ENCODE assay signal across 10 cellular contexts in genomic region chr5:93915142-93915553, GRCh38.
DNase-seq lines count a peak whose midpoint lies in the region; ATAC-seq and TF ChIP-seq lines count a peak whose summit lies in the region.
"Had no signal": no experiment of that assay in that cellular context is flagged by ENCODE, and none has a peak within 500 bp of the region (broad histone marks: within the 10 kb centered on the region; RNA-seq: fewer than 3 reads in every experiment).

No MANE protein-coding gene starts in this region.

- peak; percentile 61 for TF ChIP-seq CTCF in CD14-positive monocyte (IDR thresholded peaks at IDR 0.05)
- peak; percentile 64 for TF ChIP-seq CTCF in VCaP (conservative IDR thresholded peaks at IDR 0.05)
- TF ChIP-seq CTCF in upper lobe of right lung (IDR thresholded peaks at IDR 0.05), result peak; percentile 53

- no peaks in the 10 kb centered on the region for H3K4me1 ChIP-seq in upper lobe of right lung
- H3K4me1 ChIP-seq: SJSA1 had no signal

- H3K4me3 Mint-ChIP-seq in CD14-positive monocyte, result no peak overlapping the region
- H3K4me3 Mint-ChIP-seq: naive thymus-derived CD8-positive, alpha-beta T cell had no signal

- H3K36me3 ChIP-seq in upper lobe of right lung, result no peaks in the 10 kb centered on the region
- H3K36me3 ChIP-seq: SJSA1 had no signal

- intact Hi-C loops in CD14-positive monocyte (cut with micrococcal nuclease) (loop anchor here (10.0 kb wide), 1 partner anchor 330 kb away; the partner anchor contains the start of genes NR2F1 (in 2 of the 2) and NR2F1-AS1 (in 2 of the 2)), upper lobe of right lung (cut with DNase I) (no loop called here)

- no peaks in the 10 kb centered on the region for H3K9me3 ChIP-seq in upper lobe of right lung
- H3K9me3 ChIP-seq: SJSA1 had no signal

- no peaks in the 10 kb centered on the region for H3K27me3 ChIP-seq in upper lobe of right lung
- H3K27me3 ChIP-seq: SJSA1 had no signal

- H3K27ac ChIP-seq in VCaP (no peak overlapping the region), upper lobe of right lung (no peak overlapping the region)
- H3K27ac ChIP-seq: SJSA1 had no signal

- H3K27me3 Mint-ChIP-seq in CD14-positive monocyte (ENCODE audit: low read depth in 3 of 3), result no peaks in the 10 kb centered on the region
- H3K27me3 Mint-ChIP-seq: naive thymus-derived CD8-positive, alpha-beta T cell had no signal

- peaks cover 0 to 1% of the 10 kb centered on the region in 2 donors for H3K36me3 Mint-ChIP-seq in CD14-positive monocyte

- no peaks in the 10 kb centered on the region for H3K4me1 Mint-ChIP-seq in CD14-positive monocyte
- H3K4me1 Mint-ChIP-seq: naive thymus-derived CD8-positive, alpha-beta T cell had no signal

- H3K4me3 ChIP-seq in upper lobe of right lung, result no peak overlapping the region
- H3K4me3 ChIP-seq: SJSA1 had no signal

- no peaks in the 10 kb centered on the region for H3K9me3 Mint-ChIP-seq in CD14-positive monocyte
- H3K9me3 Mint-ChIP-seq: naive thymus-derived CD8-positive, alpha-beta T cell had no signal

- DNase-seq in CD14-positive monocyte (ENCODE audit: low spot score) (no peak), Kasumi-1 (lab: John Stamatoyannopoulos, UW) (peak; percentile 52 to 62), inferior parietal cortex (ENCODE audit: extremely low spot score) (peak; percentile 50), upper lobe of right lung (no peak), GM19240 (ENCODE audit: insufficient read length, low spot score) (no peak)
- DNase-seq in activated CD4-positive, alpha-beta T cell treated with anti-CD3 and anti-CD28 coated beads for 4 hours, result no peak

- no peak overlapping the region for H3K27ac Mint-ChIP-seq in CD14-positive monocyte
- H3K27ac Mint-ChIP-seq: naive thymus-derived CD8-positive, alpha-beta T cell had no signal

- ATAC-seq in GM18519 (IDR thresholded peaks at IDR 0.05; ENCODE audit: low FRiP score, unreplicated experiment) (peak; percentile 83), upper lobe of right lung (peak; percentile 55)
- ATAC-seq: naive thymus-derived CD8-positive, alpha-beta T cell had no signal

Comparison
In these comparisons a context has a peak if more than half of its experiments do, and no peak if none do; other contexts are left out.
1. DNase-seq: peak in Kasumi-1 (2 of 2) and inferior parietal cortex (single experiment); none in CD14-positive monocyte (single experiment), upper lobe of right lung (single experiment), GM19240 (single experiment) and activated CD4-positive, alpha-beta T cell treated with anti-CD3 and anti-CD28 coated beads for 4 hours (0 of 2).
2. Peak in every context shown above with its lines, with median percentiles within 50 percentile points of each other: CTCF ChIP-seq.